Comparison of ENCODE assay signal across 7 cellular contexts in genomic region chrX:36869457-36869856, GRCh38.
"Had no signal": no experiment of that assay in that cellular context is flagged by ENCODE, and none has a peak within 500 bp of the region (broad histone marks: within the 10 kb centered on the region; RNA-seq: fewer than 3 reads in every experiment).

No MANE protein-coding gene starts in this region.

- H3K4me3 Mint-ChIP-seq: GM23338, H9, IgD-negative memory B cell had no signal

- FAIRE-seq: H54, HTR-8/SVneo had no signal

- ATAC-seq: GM23338 had no signal

- H3K27ac Mint-ChIP-seq: GM23338, H9, IgD-negative memory B cell had no signal

- DNase-seq: H9, HCEC 1CT, KBM-7 had no signal

- H3K4me2 ChIP-seq: GM23338 had no signal

- H3K4me3 ChIP-seq: GM23338 had no signal

- H3K36me3 Mint-ChIP-seq: IgD-negative memory B cell had no signal

- H3K9me3 Mint-ChIP-seq: GM23338 had no signal

- H2AFZ ChIP-seq: GM23338 had no signal

- H3K4me1 Mint-ChIP-seq: GM23338, H9, IgD-negative memory B cell had no signal
